14 cellular contexts compared by ENCODE assay signal in genomic region chr9:124010303-124010664, GRCh38. TPM values are rescaled to one million over a fixed set of nuclear protein-coding genes. Genes with fewer than 3 reads are reported as not detected.
A peak's percentile ranks its signal among the peaks of the same experiment; 100 is the strongest.
DNase-seq lines count a peak whose midpoint lies in the region; ATAC-seq and TF ChIP-seq lines count a peak whose summit lies in the region.
"Had no signal": no experiment of that assay in that cellular context is flagged by ENCODE, and none has a peak within 500 bp of the region (broad histone marks: within the 10 kb centered on the region; RNA-seq: fewer than 3 reads in every experiment).

No MANE protein-coding gene starts in this region.

- TF ChIP-seq POLR2A in GM18505 (IDR thresholded peaks at IDR 0.05; ENCODE audit: borderline replicate concordance, extremely low read depth, insufficient read depth, insufficient read length), result no peak

- no peak for TF ChIP-seq CTCF in WTC11 (IDR thresholded peaks at IDR 0.05)
- TF ChIP-seq CTCF in A673 (conservative IDR thresholded peaks at IDR 0.05; ENCODE audit: low read depth, low read length), result no peak

- intact Hi-C loops in A673 (cut with micrococcal nuclease; ENCODE audit: unreplicated experiment), result loop anchor here (10.0 kb wide), 1 partner anchor 465 kb away; no protein-coding TSS in a partner anchor

- no TSS peak for BruUV-seq in A673 (replicated peaks; lab: Mats Ljungman, UMichigan)

- H3K36me3 ChIP-seq in A673 (ENCODE audit: insufficient read depth, low read length, poor library complexity, severe bottlenecking), result no peaks in the 10 kb centered on the region
- H3K36me3 ChIP-seq: ovary had no signal

- peaks cover 96% of the 10 kb centered on the region for H3K27me3 Mint-ChIP-seq in WTC11 (ENCODE audit: low read depth)
- peaks cover 49 to 84% (median 63%) of the 10 kb centered on the region in 5 donors for H3K27me3 Mint-ChIP-seq in naive thymus-derived CD8-positive, alpha-beta T cell

- no peak overlapping the region for H3K27ac Mint-ChIP-seq in WTC11
- peak overlapping the region in 1 of 10 donors; percentile 9 for H3K27ac Mint-ChIP-seq in naive thymus-derived CD8-positive, alpha-beta T cell

- H3K36me3 Mint-ChIP-seq in WTC11, result no peaks in the 10 kb centered on the region
- no peaks in the 10 kb centered on the region for H3K36me3 Mint-ChIP-seq in naive thymus-derived CD8-positive, alpha-beta T cell

- ATAC-seq in GM18868 (IDR thresholded peaks at IDR 0.05; ENCODE audit: unreplicated experiment) (peak; percentile 26), WTC11 (no peak), GM18505 (IDR thresholded peaks at IDR 0.05; ENCODE audit: unreplicated experiment) (no peak)
- ATAC-seq in naive thymus-derived CD8-positive, alpha-beta T cell, result no peak
- ATAC-seq: stimulated activated naive CD8-positive, alpha-beta T cell treated with anti-CD3 and anti-CD28 coated beads, Interleukin-15, Interleukin-2, amounts not matched to agents 100 U/mL and 50 U/mL, for 24 hours had no signal

- no peaks in the 10 kb centered on the region for H3K9me3 ChIP-seq in A673 (ENCODE audit: low read depth, low read length, poor library complexity, severe bottlenecking)
- H3K9me3 ChIP-seq: ovary had no signal

- peaks cover 4% of the 10 kb centered on the region for H3K4me1 ChIP-seq in A673 (ENCODE audit: insufficient read depth, low read length, poor library complexity, severe bottlenecking)

- H3K27me3 ChIP-seq in A673 (replicated peaks; ENCODE audit: insufficient read depth, low read depth, low read length, poor library complexity), result peaks cover 98% of the 10 kb centered on the region

- DNase-seq in NCI-H748 (lab: John Stamatoyannopoulos, UW; ENCODE audit: unreplicated experiment) (peak; percentile 21), NCI-H748 treated with DMSO at 0.1 percent for 48 hours (lab: John Stamatoyannopoulos, UW) (no peak), WTC11 (ENCODE audit: low spot score) (no peak), medulla oblongata (ENCODE audit: extremely low spot score) (no peak), A673 (ENCODE audit: low spot score) (no peak)
- no peak for DNase-seq in naive thymus-derived CD8-positive, alpha-beta T cell
- DNase-seq: activated CD4-positive, alpha-beta T cell treated with anti-CD3 and anti-CD28 coated beads for 48 hours; effector memory CD4-positive, alpha-beta T cell; HCEC 1CT; stimulated activated naive CD8-positive, alpha-beta T cell treated with anti-CD3 and anti-CD28 coated beads, Interleukin-15, Interleukin-2, amounts not matched to agents 100 U/mL and 50 U/mL, for 24 hours had no signal

- H3K27ac ChIP-seq in A673 (ENCODE audit: low read depth, low read length, poor library complexity, severe bottlenecking), result no peak overlapping the region
- H3K27ac ChIP-seq: ovary had no signal

- no peaks in the 10 kb centered on the region for H3K9me3 Mint-ChIP-seq in WTC11
- H3K9me3 Mint-ChIP-seq in naive thymus-derived CD8-positive, alpha-beta T cell, result peaks cover 0 to 6% (median 0%) of the 10 kb centered on the region in 9 donors

- POLR2A ChIA-PET in WTC11 (lab: Charles Lee), result no interaction called here
- POLR2A ChIA-PET in naive thymus-derived CD8-positive, alpha-beta T cell (lab: Charles Lee), result no interaction called here
- POLR2A ChIA-PET in A673 (lab: Charles Lee; ENCODE audit: low non-redundant PET), result no interaction called here

- H3K4me3 Mint-ChIP-seq in WTC11, result peak overlapping the region; percentile 64
- peak overlapping the region in 9 of 10 donors; percentile 15 to 70 (median 50) for H3K4me3 Mint-ChIP-seq in naive thymus-derived CD8-positive, alpha-beta T cell

- peaks cover 61% of the 10 kb centered on the region for H3K4me1 Mint-ChIP-seq in WTC11
- peaks cover 15 to 43% (median 35%) of the 10 kb centered on the region in 4 donors for H3K4me1 Mint-ChIP-seq in naive thymus-derived CD8-positive, alpha-beta T cell

- CTCF ChIA-PET in WTC11 (lab: Charles Lee), result interaction anchor here (1.5 to 4.3 kb wide), 2 partner anchors 31 to 286 kb away, joined by 3 to 35 read pairs; no protein-coding TSS in a partner anchor
- CTCF ChIA-PET in A673 (lab: Charles Lee), result no interaction called here

- no peak overlapping the region for H3K4me3 ChIP-seq in A673 (ENCODE audit: low read depth, low read length, poor library complexity, severe bottlenecking)
- H3K4me3 ChIP-seq: lung, ovary had no signal

TF ChIP-seq in WTC11, 78 proteins besides CTCF, POLR2A, EP300 and RAD21 (continues in another document):
- TF ChIP-seq TEAD4 (CRISPR knock-in tag; IDR thresholded peaks at IDR 0.05) (no peak), SMAD4 (CRISPR knock-in tag; IDR thresholded peaks at IDR 0.05) (no peak), ZNF423 (CRISPR knock-in tag; IDR thresholded peaks at IDR 0.05) (no peak), NR2C2 (CRISPR knock-in tag; IDR thresholded peaks at IDR 0.05) (no peak), USF1 (CRISPR knock-in tag; IDR thresholded peaks at IDR 0.05) (no peak), ATF3 (CRISPR knock-in tag; conservative IDR thresholded peaks at IDR 0.05) (no peak), RELA (CRISPR knock-in tag; IDR thresholded peaks at IDR 0.05; ENCODE audit: borderline replicate concordance) (no peak), OVOL2 (CRISPR knock-in tag; IDR thresholded peaks at IDR 0.05; ENCODE audit: borderline replicate concordance) (no peak), CREM (CRISPR knock-in tag; IDR thresholded peaks at IDR 0.05) (no peak), ESRRA (CRISPR knock-in tag; IDR thresholded peaks at IDR 0.05; ENCODE audit: borderline replicate concordance) (no peak), USF2 (CRISPR knock-in tag; IDR thresholded peaks at IDR 0.05) (no peak), GABPB1 (CRISPR knock-in tag; IDR thresholded peaks at IDR 0.05) (no peak), CDX4 (CRISPR knock-in tag; IDR thresholded peaks at IDR 0.05; ENCODE audit: borderline replicate concordance) (no peak), FOXK1 (CRISPR knock-in tag; IDR thresholded peaks at IDR 0.05) (no peak)
- TF ChIP-seq, protein P1, sequence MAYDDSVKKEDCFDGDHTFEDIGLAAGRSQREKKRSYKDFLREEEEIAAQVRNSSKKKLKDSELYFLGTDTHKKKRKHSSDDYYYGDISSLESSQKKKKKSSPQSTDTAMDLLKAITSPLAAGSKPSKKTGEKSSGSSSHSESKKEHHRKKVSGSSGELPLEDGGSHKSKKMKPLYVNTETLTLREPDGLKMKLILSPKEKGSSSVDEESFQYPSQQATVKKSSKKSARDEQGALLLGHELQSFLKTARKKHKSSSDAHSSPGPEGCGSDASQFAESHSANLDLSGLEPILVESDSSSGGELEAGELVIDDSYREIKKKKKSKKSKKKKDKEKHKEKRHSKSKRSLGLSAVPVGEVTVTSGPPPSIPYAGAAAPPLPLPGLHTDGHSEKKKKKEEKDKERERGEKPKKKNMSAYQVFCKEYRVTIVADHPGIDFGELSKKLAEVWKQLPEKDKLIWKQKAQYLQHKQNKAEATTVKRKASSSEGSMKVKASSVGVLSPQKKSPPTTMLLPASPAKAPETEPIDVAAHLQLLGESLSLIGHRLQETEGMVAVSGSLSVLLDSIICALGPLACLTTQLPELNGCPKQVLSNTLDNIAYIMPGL (CRISPR knock-in tag; IDR thresholded peaks at IDR 0.05), result no peak
- TF ChIP-seq, protein P2, sequence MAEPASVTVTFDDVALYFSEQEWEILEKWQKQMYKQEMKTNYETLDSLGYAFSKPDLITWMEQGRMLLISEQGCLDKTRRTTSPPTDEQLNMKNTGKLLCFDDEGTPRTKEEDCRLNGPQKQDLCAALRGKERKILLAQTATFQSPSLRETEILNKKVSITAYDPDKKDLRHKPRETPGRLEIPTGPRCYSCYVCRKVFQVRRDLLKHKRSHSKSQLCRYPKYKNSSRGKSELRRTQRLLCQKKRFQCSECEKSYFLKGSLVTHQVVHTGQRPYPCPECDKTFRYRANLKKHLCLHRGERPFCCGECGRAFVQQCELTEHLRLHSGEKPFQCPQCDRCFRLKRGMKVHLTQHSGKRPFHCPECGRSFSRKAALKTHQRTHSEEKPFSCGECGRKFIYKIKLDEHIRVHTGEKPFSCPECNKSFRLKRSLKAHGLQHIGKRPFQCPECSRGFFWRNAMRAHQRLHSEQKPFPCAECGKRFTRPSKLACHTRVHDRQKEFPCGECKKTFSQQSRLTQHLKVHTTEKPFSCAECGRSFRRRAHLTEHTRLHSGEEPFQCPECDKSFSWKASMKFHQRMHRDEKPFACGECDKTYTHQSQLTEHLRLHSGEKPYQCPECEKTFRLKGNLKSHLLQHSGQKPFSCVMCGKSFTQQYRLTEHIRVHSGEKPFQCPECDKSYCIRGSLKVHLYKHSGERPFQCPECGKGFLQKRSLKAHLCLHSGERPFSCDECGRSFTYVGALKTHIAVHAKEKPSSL (CRISPR knock-in tag; conservative IDR thresholded peaks at IDR 0.05), result no peak

RNA-seq across cellular contexts. Expression of gene LHX2, which starts 1.3 kb away (rescaled TPM):
- total RNA-seq in WTC11 (2021) (0.42 to 0.50 TPM in 2 of 3 replicates, not detected in the other), A673 (2021) (0.17 and 0.26 TPM in 2 replicates)
- not detected for total RNA-seq in naive thymus-derived CD8-positive, alpha-beta T cell
- not detected for polyA plus RNA-seq in naive thymus-derived CD8-positive, alpha-beta T cell
